8 cellular contexts compared by ENCODE assay signal in the genomic region with DNA sequence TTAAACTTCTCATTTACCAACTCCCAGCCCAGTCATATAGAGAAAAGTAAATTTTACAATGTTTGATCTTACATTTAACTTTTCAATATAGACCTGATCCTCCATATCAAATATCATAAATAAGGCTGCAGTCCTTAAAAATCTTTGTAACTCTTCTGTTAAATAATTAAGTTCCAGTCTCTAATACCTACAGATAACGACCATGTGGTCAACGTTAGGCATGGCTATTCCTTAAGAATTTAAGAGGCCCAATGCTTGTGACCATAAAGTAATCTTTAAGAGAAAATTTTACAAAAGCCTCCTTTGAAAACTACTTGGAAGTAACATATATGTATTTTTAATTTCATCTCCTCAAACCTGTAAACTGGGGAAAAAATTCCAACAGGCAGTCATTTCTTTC. TPM values are rescaled to one million over a fixed set of nuclear protein-coding genes. Genes with fewer than 3 reads are reported as not detected.
DNase-seq lines count a peak whose midpoint lies in the region; ATAC-seq and TF ChIP-seq lines count a peak whose summit lies in the region.

No MANE protein-coding gene starts in this region.

- no peaks in the 10 kb centered on the region for H3K9me2 ChIP-seq in GM23338 (ENCODE audit: insufficient read depth)

- no peak for DNase-seq in BJ (ENCODE audit: low read depth)
- no peak for DNase-seq in GM23338 (ENCODE audit: low spot score)
- no peak for DNase-seq in activated B cell treated with CpG ODN at 0.5 μM for 24 hours
- no peak for DNase-seq in Ammon's horn (ENCODE audit: low spot score)
- no peak for DNase-seq in prostate gland (ENCODE audit: low spot score)
- no peak for DNase-seq in SHP77 (lab: John Stamatoyannopoulos, UW)
- DNase-seq in left colon, result no peak

- H3K27me3 ChIP-seq in BJ (ENCODE audit: control insufficient read depth, insufficient read depth, low read length) (no peaks in the 10 kb centered on the region), GM23338 (ENCODE audit: insufficient read depth) (no peaks in the 10 kb centered on the region), iPS-15b (ENCODE audit: control insufficient read depth, insufficient read depth, low read length) (no peaks in the 10 kb centered on the region), prostate gland (replicated peaks; ENCODE audit: insufficient read depth) (no peaks in the 10 kb centered on the region)

- intact Hi-C loops in activated B cell treated with CpG ODN at 0.5 μM for 24 hours (cut with micrococcal nuclease), result loop anchor here (1.0 to 10.0 kb wide), 3 partner anchors 22 to 796 kb away; no protein-coding TSS in a partner anchor
- intact Hi-C loops in prostate gland (cut with DNase I), result no loop called here
- intact Hi-C loops in left colon (cut with DNase I, micrococcal nuclease), result no loop called here

- POLR2A ChIA-PET in BJ (lab: Charles Lee) (no interaction called here), activated B cell treated with CpG ODN at 0.5 μM for 24 hours (lab: Charles Lee) (no interaction called here)

- peak overlapping the region; percentile 78 for H3K4me2 ChIP-seq in GM23338

- H3K4me3 Mint-ChIP-seq in GM23338 (peak overlapping the region; percentile 99), activated B cell treated with CpG ODN at 0.5 μM for 24 hours (peak overlapping the region; percentile 2)

- H3K27ac Mint-ChIP-seq in GM23338 (peak overlapping the region; percentile 5), activated B cell treated with CpG ODN at 0.5 μM for 24 hours (no peak overlapping the region)

- H3K27ac ChIP-seq in GM23338 (ENCODE audit: low read depth) (no peak overlapping the region), prostate gland (no peak overlapping the region)

- peak overlapping the region; percentile 5 for H3K9ac ChIP-seq in iPS-15b (ENCODE audit: low read depth, low read length)

- no peak for TF ChIP-seq POLR2A in prostate gland (IDR thresholded peaks at IDR 0.05)

- peak overlapping the region; percentile 60 for H3K4me3 ChIP-seq in BJ (ENCODE audit: low read depth, low read length)
- H3K4me3 ChIP-seq in GM23338, result peak overlapping the region; percentile 97
- H3K4me3 ChIP-seq in iPS-15b (ENCODE audit: low read depth, low read length), result peak overlapping the region; percentile 84
- no peak overlapping the region for H3K4me3 ChIP-seq in prostate gland

- H4K20me1 ChIP-seq in GM23338 (replicated peaks; ENCODE audit: insufficient read depth), result peaks cover 48% of the 10 kb centered on the region

- no peak overlapping the region for H2AFZ ChIP-seq in GM23338

- ATAC-seq in GM23338 (no peak), activated B cell treated with CpG ODN at 0.5 μM for 24 hours (ENCODE audit: low read depth) (no peak), left colon (no peak)

- H3K79me2 ChIP-seq in GM23338 (replicated peaks; ENCODE audit: insufficient read depth), result peaks cover 91% of the 10 kb centered on the region

- H3K4me1 ChIP-seq in GM23338 (ENCODE audit: insufficient read depth) (peaks cover 52% of the 10 kb centered on the region), iPS-15b (ENCODE audit: control insufficient read depth, insufficient read depth, low read length) (peaks cover 22% of the 10 kb centered on the region), prostate gland (replicated peaks) (peaks cover 6% of the 10 kb centered on the region)

- peaks cover 12% of the 10 kb centered on the region for H3K27me3 Mint-ChIP-seq in GM23338 (ENCODE audit: insufficient read depth, low read depth, poor library complexity)
- no peaks in the 10 kb centered on the region for H3K27me3 Mint-ChIP-seq in activated B cell treated with CpG ODN at 0.5 μM for 24 hours

- H3K36me3 ChIP-seq in BJ (ENCODE audit: control insufficient read depth, insufficient read depth, low read length) (no peaks in the 10 kb centered on the region), GM23338 (ENCODE audit: insufficient read depth) (peaks cover 14% of the 10 kb centered on the region; the same call in 1 of the 2 replicates), iPS-15b (ENCODE audit: control insufficient read depth, insufficient read depth, low read length) (peaks cover 5% of the 10 kb centered on the region), prostate gland (no peaks in the 10 kb centered on the region)

- no peak for TF ChIP-seq CTCF in BJ (IDR thresholded peaks at IDR 0.05; ENCODE audit: insufficient read depth, low read depth, low read length)
- TF ChIP-seq CTCF in GM23338 (conservative IDR thresholded peaks at IDR 0.05; ENCODE audit: low read depth in 2 of 2), result no peak
- TF ChIP-seq CTCF in activated B cell treated with CpG ODN at 0.5 μM for 24 hours (IDR thresholded peaks at IDR 0.05), result no peak
- no peak for TF ChIP-seq CTCF in prostate gland (IDR thresholded peaks at IDR 0.05)

- H3F3A ChIP-seq in GM23338 (replicated peaks; ENCODE audit: low read depth), result no peaks in the 10 kb centered on the region

- CTCF ChIA-PET in BJ (lab: Yijun Ruan, JAX), result no interaction called here
- CTCF ChIA-PET in activated B cell treated with CpG ODN at 0.5 μM for 24 hours (lab: Charles Lee), result no interaction called here

- H3K36me3 Mint-ChIP-seq in GM23338 (ENCODE audit: low read depth) (peaks cover 41% of the 10 kb centered on the region), activated B cell treated with CpG ODN at 0.5 μM for 24 hours (ENCODE audit: low read depth) (peaks cover 24% of the 10 kb centered on the region)

- WGBS in prostate gland, result 48% methylated on average over 2 of the region's 2 CpGs

- H3K9me3 ChIP-seq in iPS-15b (ENCODE audit: control insufficient read depth, insufficient read depth, low read length) (no peaks in the 10 kb centered on the region), prostate gland (no peaks in the 10 kb centered on the region)

- no peaks in the 10 kb centered on the region for H3K9me3 Mint-ChIP-seq in GM23338
- no peaks in the 10 kb centered on the region for H3K9me3 Mint-ChIP-seq in activated B cell treated with CpG ODN at 0.5 μM for 24 hours

- H3K4me1 Mint-ChIP-seq in GM23338 (peaks cover 44% of the 10 kb centered on the region), activated B cell treated with CpG ODN at 0.5 μM for 24 hours (peaks cover 41% of the 10 kb centered on the region)

TF ChIP-seq in GM23338, 12 proteins besides CTCF, POLR2A, EP300 and RAD21:
- no peak for TF ChIP-seq POLR2AphosphoS5 (IDR thresholded peaks at IDR 0.05; ENCODE audit: low read depth)
- no peak for TF ChIP-seq ZNF114 (CRISPR knock-in tag; IDR thresholded peaks at IDR 0.05)
- no peak for TF ChIP-seq ZNF331 (CRISPR knock-in tag; IDR thresholded peaks at IDR 0.05; ENCODE audit: low read depth)
- TF ChIP-seq EZH2 (IDR thresholded peaks at IDR 0.05; ENCODE audit: low read depth, unreplicated experiment), result no peak
- TF ChIP-seq, protein P1, sequence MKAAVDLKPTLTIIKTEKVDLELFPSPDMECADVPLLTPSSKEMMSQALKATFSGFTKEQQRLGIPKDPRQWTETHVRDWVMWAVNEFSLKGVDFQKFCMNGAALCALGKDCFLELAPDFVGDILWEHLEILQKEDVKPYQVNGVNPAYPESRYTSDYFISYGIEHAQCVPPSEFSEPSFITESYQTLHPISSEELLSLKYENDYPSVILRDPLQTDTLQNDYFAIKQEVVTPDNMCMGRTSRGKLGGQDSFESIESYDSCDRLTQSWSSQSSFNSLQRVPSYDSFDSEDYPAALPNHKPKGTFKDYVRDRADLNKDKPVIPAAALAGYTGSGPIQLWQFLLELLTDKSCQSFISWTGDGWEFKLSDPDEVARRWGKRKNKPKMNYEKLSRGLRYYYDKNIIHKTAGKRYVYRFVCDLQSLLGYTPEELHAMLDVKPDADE (IDR thresholded peaks at IDR 0.05), result no peak
- TF ChIP-seq STAT1 (IDR thresholded peaks at IDR 0.05; ENCODE audit: unreplicated experiment), result no peak
- no peak for TF ChIP-seq CREB1 (CRISPR knock-in tag; IDR thresholded peaks at IDR 0.05; ENCODE audit: low read depth)
- no peak for TF ChIP-seq JUNB (IDR thresholded peaks at IDR 0.05; ENCODE audit: unreplicated experiment)
- no peak for TF ChIP-seq EZH2phosphoT487 (IDR thresholded peaks at IDR 0.05; ENCODE audit: unreplicated experiment)

RNA-seq across cellular contexts. Expression of a gene that starts 1.6 kb away (rescaled TPM):
- 4.8 and 9.7 TPM in 2 replicates for polyA plus RNA-seq in BJ (2011; rRNA removed)
- 2.2 and 3.9 TPM in 2 replicates for polyA minus RNA-seq in BJ (2011; rRNA and poly(A)+ RNA removed)
- 48.1 and 49.6 TPM in 2 replicates for total RNA-seq in GM23338 (2014; rRNA removed; shearing (Covaris generic))
- polyA plus RNA-seq in GM23338 (2016; fragmentation: Nextera tagmentation; extraction: Ambion mirVana), result 41.3 and 51.2 TPM in 2 replicates
- 11.9 and 13.3 TPM in 2 replicates for total RNA-seq in activated B cell treated with CpG ODN at 0.5 μM for 24 hours
- 1 to 10 TPM; 3.0 to 5.2 TPM for total RNA-seq in prostate gland
- 1 to 10 TPM; 3.7 to 4.5 TPM for total RNA-seq in left colon

RNA-seq across cellular contexts. Expression of a gene that starts 21.3 kb away (rescaled TPM):
- 8.1 and 16.0 TPM in 2 replicates for polyA plus RNA-seq in BJ (2011; rRNA removed)
- 3.9 and 6.0 TPM in 2 replicates for polyA minus RNA-seq in BJ (2011; rRNA and poly(A)+ RNA removed)
- 17.0 and 20.5 TPM in 2 replicates for total RNA-seq in GM23338 (2014; rRNA removed; shearing (Covaris generic))
- polyA plus RNA-seq in GM23338 (2016; fragmentation: Nextera tagmentation; extraction: Ambion mirVana), result 22.3 and 28.3 TPM in 2 replicates
- 20.7 and 21.3 TPM in 2 replicates for total RNA-seq in activated B cell treated with CpG ODN at 0.5 μM for 24 hours
- 10 to 100 TPM; 10.8 to 14.3 TPM for total RNA-seq in prostate gland
- total RNA-seq in left colon, result 10 to 100 TPM; 18.5 to 25.2 TPM

Comparison
In these comparisons a context has a peak if more than half of its experiments do, and no peak if none do; other contexts are left out.
1. H3K4me3 ChIP-seq: peak in BJ (single experiment), GM23338 (single experiment) and iPS-15b (single experiment); none in prostate gland (0 of 2).